Comparison of ENCODE assay signal across 8 cellular contexts in the genomic region with DNA sequence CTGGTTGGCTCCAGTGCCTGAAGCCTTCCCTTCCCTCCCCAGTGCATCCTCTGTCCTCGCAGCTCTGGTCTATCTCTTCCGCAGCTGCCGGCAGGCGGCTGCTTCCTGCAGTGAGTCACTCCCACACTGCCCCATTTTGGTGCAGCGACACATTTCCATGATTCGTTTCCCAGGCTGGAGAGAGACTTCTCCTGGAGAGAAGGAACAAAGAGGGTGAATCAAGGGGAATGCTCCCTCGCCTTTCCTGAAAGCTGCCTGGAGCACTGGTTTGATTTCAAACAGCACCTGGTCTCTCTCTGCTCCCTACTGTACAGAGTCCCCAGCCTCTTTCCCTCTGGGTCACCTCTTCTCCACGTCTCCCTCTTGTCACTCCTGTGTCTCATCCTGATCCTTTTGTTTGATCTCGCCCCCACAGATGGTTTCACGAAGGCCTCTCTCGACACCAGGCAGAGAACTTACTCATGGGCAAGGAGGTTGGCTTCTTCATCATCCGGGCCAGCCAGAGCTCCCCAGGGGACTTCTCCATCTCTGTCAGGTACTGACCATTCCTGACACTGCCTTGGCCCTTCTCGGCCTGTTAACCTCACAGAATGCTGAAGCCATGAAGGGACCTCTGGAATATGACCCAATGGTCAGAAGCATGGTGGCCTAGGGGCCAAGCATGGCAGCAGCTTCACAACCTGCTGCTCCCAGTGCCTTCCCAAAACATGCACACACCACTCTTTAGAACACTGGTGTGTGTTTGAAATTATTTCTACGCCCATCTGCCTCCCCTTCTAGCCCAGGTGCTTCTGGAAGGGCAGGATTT. TPM values are rescaled to one million over a fixed set of nuclear protein-coding genes. Genes with fewer than 3 reads are reported as not detected.
DNase-seq lines count a peak whose midpoint lies in the region; ATAC-seq, FAIRE-seq and TF ChIP-seq lines count a peak whose summit lies in the region.

TMA7B (plus strand) TSS at position 758 of the 808 bp plus-strand sequence. CDS start 3,978 bp downstream, outside the sequence.

- H3K4me3 Mint-ChIP-seq in astrocyte (ENCODE audit: unreplicated experiment), result peak within 1 kb of the TSS; percentile 34

- no peaks in the 10 kb centered on the region for H3K27me3 ChIP-seq in astrocyte (ENCODE audit: insufficient read depth, low read length)

- H3K4me1 Mint-ChIP-seq in astrocyte (ENCODE audit: low read depth, unreplicated experiment), result peaks cover 51% of the 10 kb centered on the region

- peak within 1 kb of the TSS; percentile 89 for H3K27ac ChIP-seq in astrocyte (ENCODE audit: low read depth, low read length)

- H3K27me3 Mint-ChIP-seq in astrocyte (ENCODE audit: low read depth, unreplicated experiment), result peaks cover 2% of the 10 kb centered on the region

- peaks cover 36% of the 10 kb centered on the region for H3K4me1 ChIP-seq in astrocyte (ENCODE audit: insufficient read depth, low read length)

- DNase-seq in GDM1 (lab: John Stamatoyannopoulos, UW), result peak; percentile 74
- peak; percentile 68 for DNase-seq in RCC 7860 (ENCODE audit: low spot score)
- DNase-seq in astrocyte (ENCODE audit: low read depth), result peak; percentile 63
- peak; percentile 83 for DNase-seq in left kidney (ENCODE audit: low read depth, low spot score)
- no peak for DNase-seq in NK-92 treated with Interleukin-12 subunit alpha and Interleukin-12 subunit beta, amount 100 ng/mL, for 24 hours (lab: John Stamatoyannopoulos, UW)

- peak within 1 kb of the TSS; percentile 77 for H3K4me2 ChIP-seq in astrocyte (ENCODE audit: low read length)

- peak within 1 kb of the TSS; percentile 57 for H3K9ac ChIP-seq in astrocyte (ENCODE audit: low read length)

- H3K4me3 ChIP-seq in astrocyte (ENCODE audit: insufficient read depth, low read depth, low read length), result peak within 1 kb of the TSS; percentile 17

- H3K79me2 ChIP-seq in astrocyte (ENCODE audit: insufficient read depth, low read length), result no peaks in the 10 kb centered on the region

- peak within 1 kb of the TSS; percentile 63 for H2AFZ ChIP-seq in astrocyte (ENCODE audit: low read depth, low read length)

- no peak for TF ChIP-seq CTCF in astrocyte (IDR thresholded peaks at IDR 0.05; ENCODE audit: insufficient read depth, low read depth, low read length)

- H4K20me1 ChIP-seq in astrocyte (ENCODE audit: insufficient read depth, low read length), result no peaks in the 10 kb centered on the region

- peak within 1 kb of the TSS; percentile 99 for H3K27ac Mint-ChIP-seq in astrocyte (ENCODE audit: unreplicated experiment)

- no peaks in the 10 kb centered on the region for H3K36me3 ChIP-seq in astrocyte (ENCODE audit: insufficient read depth, low read length)

- H3K36me3 Mint-ChIP-seq in astrocyte (ENCODE audit: low read depth, unreplicated experiment), result peaks cover 3% of the 10 kb centered on the region

- no peak for ATAC-seq in GM21528 (IDR thresholded peaks at IDR 0.05; ENCODE audit: low FRiP score, unreplicated experiment)
- ATAC-seq in HG03175 (IDR thresholded peaks at IDR 0.05; ENCODE audit: unreplicated experiment), result no peak
- ATAC-seq in GM18511 (IDR thresholded peaks at IDR 0.05; ENCODE audit: unreplicated experiment), result no peak

- no peaks in the 10 kb centered on the region for H3K9me3 ChIP-seq in astrocyte (ENCODE audit: insufficient read depth, low read depth, low read length)

- FAIRE-seq in RCC 7860 (lab: Jason Lieb, UNC) (peak; percentile 59), astrocyte (lab: Jason Lieb, UNC) (no peak)

- no peaks in the 10 kb centered on the region for H3K9me3 Mint-ChIP-seq in astrocyte (ENCODE audit: unreplicated experiment)

RNA-seq across cellular contexts. Expression of gene TMA7B, which starts in this region (rescaled TPM):
- total RNA-seq in astrocyte, result not detected in 2 replicates

Comparison
In these comparisons a context has a peak if more than half of its experiments do, and no peak if none do; other contexts are left out.
1. Peak in DNase-seq, H3K4me3 ChIP-seq, H3K27ac ChIP-seq, H3K9ac ChIP-seq and H3K4me2 ChIP-seq in astrocyte; RNA of the gene not detected or under 1 TPM.